In genomic region chr3:114484895-114485294, GRCh38 we compare ENCODE assay signal across 22 cellular contexts.
"Had no signal": no experiment of that assay in that cellular context is flagged by ENCODE, and none has a peak within 500 bp of the region (broad histone marks: within the 10 kb centered on the region; RNA-seq: fewer than 3 reads in every experiment).

No MANE protein-coding gene starts in this region.

- H3K27me3 Mint-ChIP-seq: naive thymus-derived CD4-positive, alpha-beta T cell; progenitor cell of endocrine pancreas; stimulated activated memory B cell treated with anti-CD40 and anti-IgM and Interleukin-4, amounts not matched to agents 10 μg/mL and 1 μg/mL and 100 μg/mL, for 72 hours; stimulated activated naive CD8-positive, alpha-beta T cell treated with anti-CD3 and anti-CD28 coated beads, Interleukin-15, Interleukin-2, amounts not matched to agents 100 ng/mL and 50 ng/mL, for 24 hours had no signal

- ATAC-seq: naive thymus-derived CD4-positive, alpha-beta T cell; natural killer cell; stimulated activated memory B cell treated with anti-CD40 and anti-IgM and Interleukin-4, amounts not matched to agents 10 μg/mL and 1 μg/mL and 100 μg/mL, for 72 hours had no signal

- H3K4me1 Mint-ChIP-seq: neural progenitor cell had no signal

- H3K36me3 Mint-ChIP-seq: natural killer cell; neural progenitor cell; stimulated activated memory B cell treated with anti-CD40 and anti-IgM and Interleukin-4, amounts not matched to agents 10 μg/mL and 1 μg/mL and 100 μg/mL, for 72 hours had no signal

- H3K4me3 Mint-ChIP-seq: naive thymus-derived CD4-positive, alpha-beta T cell; natural killer cell; nephron; neural progenitor cell; stimulated activated memory B cell treated with anti-CD40 and anti-IgM and Interleukin-4, amounts not matched to agents 10 μg/mL and 1 μg/mL and 100 μg/mL, for 72 hours; stimulated activated naive CD8-positive, alpha-beta T cell treated with anti-CD3 and anti-CD28 coated beads, Interleukin-15, Interleukin-2, amounts not matched to agents 100 ng/mL and 50 ng/mL, for 24 hours had no signal

- H3K9me3 Mint-ChIP-seq: natural killer cell; nephron; neural progenitor cell; stimulated activated memory B cell treated with anti-CD40 and anti-IgM and Interleukin-4, amounts not matched to agents 10 μg/mL and 1 μg/mL and 100 μg/mL, for 72 hours; stimulated activated naive CD8-positive, alpha-beta T cell treated with anti-CD3 and anti-CD28 coated beads, Interleukin-15, Interleukin-2, amounts not matched to agents 100 ng/mL and 50 ng/mL, for 24 hours had no signal

- DNase-seq: naive thymus-derived CD4-positive, alpha-beta T cell; natural killer cell; occipital lobe; ovary; posterior cingulate gyrus; psoas muscle; right lobe of liver; spleen; stimulated activated CD4-positive, alpha-beta T cell treated with anti-CD3 and anti-CD28 coated beads, Interleukin-12 subunit alpha, Interleukin-12 subunit beta, amount 100 ng/mL, for 4 hours; stimulated activated CD4-positive, alpha-beta T cell treated with anti-CD3 and anti-CD28 coated beads, Interleukin-1b, Interleukin-23, amount 100 ng/mL, for 48 hours; stimulated activated CD4-positive, alpha-beta T cell treated with anti-CD3 and anti-CD28 coated beads, Interleukin-4, amount 100 ng/mL, for 1 hour; stimulated activated CD4-positive, alpha-beta T cell treated with anti-CD3 and anti-CD28 coated beads, Interleukin-4, amount 100 ng/mL, for 4 hours; stimulated activated CD8-positive, alpha-beta memory T cell treated with anti-CD3 and anti-CD28 coated beads, Interleukin-4, amount 100 ng/mL, for 48 hours; stimulated activated naive CD4-positive, alpha-beta T cell treated with Interleukin-2 at 50 U/mL for 16 hours; stomach; thyroid gland; trophoblast cell had no signal

- H3K27ac Mint-ChIP-seq: naive thymus-derived CD4-positive, alpha-beta T cell; natural killer cell; nephron; neural progenitor cell; progenitor cell of endocrine pancreas; stimulated activated memory B cell treated with anti-CD40 and anti-IgM and Interleukin-4, amounts not matched to agents 10 μg/mL and 1 μg/mL and 100 μg/mL, for 72 hours; stimulated activated naive CD8-positive, alpha-beta T cell treated with anti-CD3 and anti-CD28 coated beads, Interleukin-15, Interleukin-2, amounts not matched to agents 100 ng/mL and 50 ng/mL, for 24 hours had no signal
